Comparison of ENCODE assay signal across 1 cellular context in genomic region chr2:10863837-10864236, GRCh38.
TF ChIP-seq lines count a peak whose summit lies in the region.

No MANE protein-coding gene starts in this region.

TF ChIP-seq in HepG2, 621 proteins besides CTCF, POLR2A, EP300 and RAD21 (continued from another document):
- no peak for TF ChIP-seq CSRNP2 (CRISPR knock-in tag; conservative IDR thresholded peaks at IDR 0.05; ENCODE audit: low read depth)
